Comparison of ENCODE assay signal across 9 cellular contexts in genomic region chr4:77006753-77007355, GRCh38. TPM values are rescaled to one million over a fixed set of nuclear protein-coding genes. Genes with fewer than 3 reads are reported as not detected.
DNase-seq lines count a peak whose midpoint lies in the region; ATAC-seq and TF ChIP-seq lines count a peak whose summit lies in the region.
"Had no signal": no experiment of that assay in that cellular context is flagged by ENCODE, and none has a peak within 500 bp of the region (broad histone marks: within the 10 kb centered on the region; RNA-seq: fewer than 3 reads in every experiment).

No MANE protein-coding gene starts in this region.

- no peak for TF ChIP-seq POLR2A in upper lobe of left lung (IDR thresholded peaks at IDR 0.05)

- no peak overlapping the region for H3K4me2 ChIP-seq in fibroblast of lung (ENCODE audit: extremely low read depth, insufficient read depth, low read length)

- H4K20me1 ChIP-seq in fibroblast of lung (ENCODE audit: control insufficient read depth, extremely low read depth, insufficient read depth, low read length) = no peaks in the 10 kb centered on the region

- H3K27me3 ChIP-seq in right cardiac atrium (ENCODE audit: control insufficient read depth, insufficient read depth) (no peaks in the 10 kb centered on the region), fibroblast of lung (ENCODE audit: control insufficient read depth, insufficient read depth, low read length) (no peaks in the 10 kb centered on the region), upper lobe of left lung (no peaks in the 10 kb centered on the region), tibial artery (no peaks in the 10 kb centered on the region)

- no peak for TF ChIP-seq EP300 in upper lobe of left lung (IDR thresholded peaks at IDR 0.05)

- H3K27ac ChIP-seq in right cardiac atrium (ENCODE audit: low read length) (peak overlapping the region; percentile 49), fibroblast of lung (ENCODE audit: insufficient read depth, low read length) (peak overlapping the region; percentile 73), upper lobe of left lung (peak overlapping the region in 3 of 4 donors; percentile 52 to 68 (median 57)), tibial artery (peak overlapping the region in 1 of 2 donors; percentile 50)

- no peak overlapping the region for H3K9ac ChIP-seq in fibroblast of lung (ENCODE audit: insufficient read depth, low read length)

- intact Hi-C loops in right cardiac atrium (cut with DNase I) = loop anchor here in 1 of 4 donors (10.0 kb wide), 1 partner anchor 52 kb away; no protein-coding TSS in a partner anchor
- intact Hi-C loops in cardiac septum (cut with DNase I) = no loop called here
- intact Hi-C loops in tibial artery (cut with DNase I; ENCODE audit: low total_unique reads) = no loop called here

- H3K4me1 ChIP-seq in right cardiac atrium (ENCODE audit: control insufficient read depth, insufficient read depth, low read length) (peaks cover 12% of the 10 kb centered on the region), fibroblast of lung (ENCODE audit: control insufficient read depth, extremely low read depth, insufficient read depth, low read length) (peaks cover 48% of the 10 kb centered on the region), upper lobe of left lung (peaks cover 34 to 68% (median 46%) of the 10 kb centered on the region in 4 donors), tibial artery (peaks cover 0 to 43% (median 31%) of the 10 kb centered on the region in 4 donors)

- peak in 1 of 2 donors; percentile 8 for ATAC-seq in right cardiac atrium
- ATAC-seq in upper lobe of left lung (ENCODE audit: low FRiP score in 2 of 2) = no peak

- no peak for DNase-seq in right cardiac atrium
- DNase-seq in cardiac septum (ENCODE audit: low spot score) = no peak
- peak; percentile 23 for DNase-seq in NCI-H226
- DNase-seq in fibroblast of lung (ENCODE audit: low read depth in 2 of 2) = peak in 1 of 2 donors; percentile 30
- DNase-seq in upper lobe of left lung = no peak
- no peak for DNase-seq in tibial artery
- no peak for DNase-seq in HuH-7 (ENCODE audit: low spot score)
- DNase-seq in NAMALWA (ENCODE audit: low spot score) = no peak
- DNase-seq: cerebellar nuclear complex had no signal

- no peak overlapping the region for H2AFZ ChIP-seq in fibroblast of lung (ENCODE audit: low read length)

- H3K36me3 ChIP-seq in fibroblast of lung (ENCODE audit: control insufficient read depth, insufficient read depth, low read length) = peaks cover 7% of the 10 kb centered on the region
- H3K36me3 ChIP-seq in upper lobe of left lung = peaks cover 0 to 11% (median 2%) of the 10 kb centered on the region in 4 donors
- H3K36me3 ChIP-seq in tibial artery = peaks cover 3 to 12% (median 7%) of the 10 kb centered on the region in 3 donors

- no peaks in the 10 kb centered on the region for H3K9me3 ChIP-seq in right cardiac atrium (ENCODE audit: control insufficient read depth, low read length)
- H3K9me3 ChIP-seq in fibroblast of lung (ENCODE audit: control insufficient read depth, insufficient read depth, low read depth, low read length) = no peaks in the 10 kb centered on the region
- no peaks in the 10 kb centered on the region for H3K9me3 ChIP-seq in upper lobe of left lung
- H3K9me3 ChIP-seq in tibial artery = no peaks in the 10 kb centered on the region

- H3K4me3 ChIP-seq in right cardiac atrium (ENCODE audit: low read length) (no peak overlapping the region), fibroblast of lung (replicated peaks in 1 of 4; ENCODE audit: control extremely low read depth in 1 of 4, insufficient read depth in 1 of 4, low read depth in 3 of 4, low read length in 4 of 4) (no peak overlapping the region), upper lobe of left lung (no peak overlapping the region), tibial artery (no peak overlapping the region)

- WGBS in right cardiac atrium = 37% methylated on average over 4 of the region's 4 CpGs
- 52 to 58% methylated on average over 4 of the region's 4 CpGs for WGBS in upper lobe of left lung, 2 donors

- TF ChIP-seq CTCF in fibroblast of lung (conservative IDR thresholded peaks at IDR 0.05 in 1 of 2, IDR thresholded peaks at IDR 0.05 in 1 of 2; ENCODE audit: low read depth in 1 of 2, low read length in 2 of 2) (no peak), upper lobe of left lung (IDR thresholded peaks at IDR 0.05) (no peak), tibial artery (IDR thresholded peaks at IDR 0.05) (no peak)

- H3K79me2 ChIP-seq in fibroblast of lung (ENCODE audit: control insufficient read depth, insufficient read depth, low read length) = peaks cover 40% of the 10 kb centered on the region

RNA-seq across cellular contexts. Expression of gene SEPTIN11, which starts 57.3 kb away (rescaled TPM):
- total RNA-seq in right cardiac atrium (10 to 100 TPM; 31.5 to 50.1 (median 32.8) TPM), cardiac septum (41.5 TPM), fibroblast of lung (293 and 688 TPM in 2 replicates), upper lobe of left lung (100 to 1,000 TPM in 2 of 6 donors, 10 to 100 TPM in 4; 56.3 to 136 (median 94.0) TPM)
- polyA plus RNA-seq in right cardiac atrium (16.7 TPM), fibroblast of lung (521 and 1,286 TPM in 2 replicates)
- 255 and 662 TPM in 2 replicates for polyA plus RNA-seq in fibroblast of lung (2012)
- 89.2 and 208 TPM in 2 replicates for polyA minus RNA-seq in fibroblast of lung (ENCODE audit: low replicate concordance)
